Comparison of ENCODE assay signal across 8 cellular contexts in genomic region chr6:43758617-43759050, GRCh38. TPM values are rescaled to one million over a fixed set of nuclear protein-coding genes. Genes with fewer than 3 reads are reported as not detected.
A peak's percentile ranks its signal among the peaks of the same experiment; 100 is the strongest.
DNase-seq lines count a peak whose midpoint lies in the region; ATAC-seq and TF ChIP-seq lines count a peak whose summit lies in the region.

No MANE protein-coding gene starts in this region.

- CTCF ChIA-PET in AG04449 (lab: Yijun Ruan, JAX) = interaction anchor here (0.9 to 5.3 kb wide), 8 partner anchors 9 to 320 kb away, joined by 3 to 42 read pairs (median 5); partner anchors contain the start of gene VEGFA

- ATAC-seq in activated naive CD4-positive, alpha-beta T cell treated with anti-CD3 and anti-CD28 coated beads, Interleukin-2, amount 50 U/mL, for 72 hours = peak; percentile 72 to 80
- ATAC-seq in left colon = peak; percentile 74

- no peaks in the 10 kb centered on the region for H3K36me3 Mint-ChIP-seq in activated naive CD4-positive, alpha-beta T cell treated with anti-CD3 and anti-CD28 coated beads, Interleukin-2, amount 50 U/mL, for 72 hours

- H3K36me3 ChIP-seq in H7 (replicated peaks; ENCODE audit: control insufficient read depth, insufficient read depth, low read length) = no peaks in the 10 kb centered on the region

- no peak for DNase-seq in AG04449 (ENCODE audit: low read depth, low spot score)
- DNase-seq in H7 = peak; percentile 95
- DNase-seq in activated naive CD4-positive, alpha-beta T cell treated with anti-CD3 and anti-CD28 coated beads, Interleukin-2, amount 50 U/mL, for 72 hours (ENCODE audit: low spot score in 2 of 2) = peak in 1 of 2 donors; percentile 50
- peak; percentile 24 to 51 for DNase-seq in left colon
- no peak for DNase-seq in mucosa of gallbladder (ENCODE audit: low spot score)
- DNase-seq in 8988T = no peak
- no peak for DNase-seq in NCI-H2227 (lab: John Stamatoyannopoulos, UW; ENCODE audit: unreplicated experiment)
- no peak for DNase-seq in NCI-H2227 treated with DMSO at 0.1 percent for 48 hours (lab: John Stamatoyannopoulos, UW)

- H3K4me3 ChIP-seq in AG04449 (ENCODE audit: low read depth, low read length) (no peak overlapping the region), H7 (ENCODE audit: insufficient read depth, low read depth, low read length) (no peak overlapping the region)

- H3K27me3 ChIP-seq in H7 (ENCODE audit: control insufficient read depth, insufficient read depth, low read length) = no peaks in the 10 kb centered on the region; the same call in 1 of the 2 replicates

- no peaks in the 10 kb centered on the region for H3K9me3 Mint-ChIP-seq in activated naive CD4-positive, alpha-beta T cell treated with anti-CD3 and anti-CD28 coated beads, Interleukin-2, amount 50 U/mL, for 72 hours

- POLR2A ChIA-PET in AG04449 (lab: Yijun Ruan, JAX) = no interaction called here

- peak; percentile 65 for TF ChIP-seq CTCF in AG04449 (IDR thresholded peaks at IDR 0.05; ENCODE audit: insufficient read depth, low read length, missing control alignments)

- intact Hi-C loops in left colon (cut with DNase I, micrococcal nuclease) = no loop called here

- peak overlapping the region; percentile 12 to 66 for H3K27ac Mint-ChIP-seq in activated naive CD4-positive, alpha-beta T cell treated with anti-CD3 and anti-CD28 coated beads, Interleukin-2, amount 50 U/mL, for 72 hours

RNA-seq across cellular contexts. Expression of gene VEGFA, which starts 11.4 kb away (rescaled TPM):
- 32.1 and 39.6 TPM in 2 replicates for total RNA-seq in H7 (2014; rRNA removed; shearing (Covaris generic))
- 10 to 100 TPM; 24.1 to 79.2 TPM for total RNA-seq in activated naive CD4-positive, alpha-beta T cell treated with anti-CD3 and anti-CD28 coated beads, Interleukin-2, amount 50 U/mL, for 72 hours
- total RNA-seq in left colon (100 to 1,000 TPM; 107 to 110 TPM), mucosa of gallbladder (420 TPM)

Comparison
In these comparisons a context has a peak if more than half of its experiments do, and no peak if none do; other contexts are left out.
1. DNase-seq: peak in H7 (single experiment) and left colon (2 of 2); none in AG04449 (single experiment), mucosa of gallbladder (single experiment), 8988T (single experiment), NCI-H2227 (single experiment) and NCI-H2227 treated with DMSO at 0.1 percent for 48 hours (single experiment).